In genomic region chr3:49703443-49703927, GRCh38 we compare ENCODE assay signal across 8 cellular contexts. TPM values are rescaled to one million over a fixed set of nuclear protein-coding genes. Genes with fewer than 3 reads are reported as not detected.
A peak's percentile ranks its signal among the peaks of the same experiment; 100 is the strongest.
DNase-seq lines count a peak whose midpoint lies in the region; ATAC-seq and TF ChIP-seq lines count a peak whose summit lies in the region.

No MANE protein-coding gene starts in this region.

- no peaks in the 10 kb centered on the region for H3K27me3 Mint-ChIP-seq in activated naive CD4-positive, alpha-beta T cell treated with anti-CD3 and anti-CD28 coated beads for 36 hours (ENCODE audit: low read depth)

- 49% methylated on average over 14 of the region's 14 CpGs for WGBS in prostate gland

- no peaks in the 10 kb centered on the region; the same call in 1 of the 2 replicates for H3K36me3 ChIP-seq in SJCRH30
- H3K36me3 ChIP-seq in prostate gland, result peaks cover 0 to 4% of the 10 kb centered on the region in 2 donors

- no peak overlapping the region for H3K4me3 ChIP-seq in SJCRH30
- no peak overlapping the region for H3K4me3 ChIP-seq in prostate gland

- TF ChIP-seq POLR2A in prostate gland (IDR thresholded peaks at IDR 0.05), result no peak

- intact Hi-C loops in activated naive CD4-positive, alpha-beta T cell treated with anti-CD3 and anti-CD28 coated beads for 36 hours (cut with micrococcal nuclease), result loop anchor here (1.0 to 5.0 kb wide), 3 partner anchors 100 to 204 kb away; partner anchors contain the start of gene INKA1
- intact Hi-C loops in prostate gland (cut with DNase I), result loop anchor here (5.0 kb wide), 2 partner anchors 139 to 204 kb away; no protein-coding TSS in a partner anchor

- DNase-seq in AG08395 (ENCODE audit: low spot score), result peak; percentile 89
- peak; percentile 88 for DNase-seq in HuH-7.5 (ENCODE audit: low spot score)
- peak; percentile 56 to 76 for DNase-seq in SJCRH30
- DNase-seq in activated naive CD4-positive, alpha-beta T cell treated with anti-CD3 and anti-CD28 coated beads for 36 hours, result peak; percentile 78
- DNase-seq in globus pallidus (ENCODE audit: low spot score), result peak; percentile 53
- DNase-seq in prostate gland (ENCODE audit: low spot score), result no peak

- H3K27ac Mint-ChIP-seq in activated naive CD4-positive, alpha-beta T cell treated with anti-CD3 and anti-CD28 coated beads for 36 hours, result no peak overlapping the region

- H3K9me3 Mint-ChIP-seq in activated naive CD4-positive, alpha-beta T cell treated with anti-CD3 and anti-CD28 coated beads for 36 hours, result no peaks in the 10 kb centered on the region

- no peak overlapping the region for H3K4me3 Mint-ChIP-seq in activated naive CD4-positive, alpha-beta T cell treated with anti-CD3 and anti-CD28 coated beads for 36 hours

- peak; percentile 52 to 88 (median 67) for TF ChIP-seq CTCF in prostate gland (IDR thresholded peaks at IDR 0.05)

- ATAC-seq in GM18498 (IDR thresholded peaks at IDR 0.05; ENCODE audit: unreplicated experiment), result peak; percentile 67
- no peak for ATAC-seq in GM19328 (IDR thresholded peaks at IDR 0.05; ENCODE audit: unreplicated experiment)

- H3K9me3 ChIP-seq in SJCRH30 (replicated peaks) (no peaks in the 10 kb centered on the region), prostate gland (no peaks in the 10 kb centered on the region)

- H3K4me1 ChIP-seq in SJCRH30 (no peaks in the 10 kb centered on the region), prostate gland (replicated peaks) (no peaks in the 10 kb centered on the region)

- no peak overlapping the region for H3K27ac ChIP-seq in SJCRH30
- H3K27ac ChIP-seq in prostate gland, result no peak overlapping the region

- no peaks in the 10 kb centered on the region for H3K36me3 Mint-ChIP-seq in activated naive CD4-positive, alpha-beta T cell treated with anti-CD3 and anti-CD28 coated beads for 36 hours (ENCODE audit: low read depth)

- CTCF ChIA-PET in activated naive CD4-positive, alpha-beta T cell treated with anti-CD3 and anti-CD28 coated beads for 36 hours (lab: Charles Lee), result interaction anchor here (0.9 to 1.4 kb wide), 4 partner anchors 41 to 164 kb away, joined by 3 read pairs; no protein-coding TSS in a partner anchor

- H3K27me3 ChIP-seq in SJCRH30, result no peaks in the 10 kb centered on the region
- H3K27me3 ChIP-seq in prostate gland (replicated peaks; ENCODE audit: insufficient read depth), result no peaks in the 10 kb centered on the region

- H3K4me1 Mint-ChIP-seq in activated naive CD4-positive, alpha-beta T cell treated with anti-CD3 and anti-CD28 coated beads for 36 hours (ENCODE audit: low read depth), result no peaks in the 10 kb centered on the region

RNA-seq across cellular contexts. Expression of gene RNF123, which starts 14.1 kb away (rescaled TPM):
- total RNA-seq in SJCRH30 (2014; rRNA removed; shearing (Covaris generic)), result 12.0 and 12.3 TPM in 2 replicates
- 10 to 100 TPM; 20.3 to 21.5 TPM for total RNA-seq in activated naive CD4-positive, alpha-beta T cell treated with anti-CD3 and anti-CD28 coated beads for 36 hours
- total RNA-seq in prostate gland, result 10 to 100 TPM; 24.9 to 58.3 TPM

RNA-seq across cellular contexts. Expression of gene MST1, which starts 14.2 kb away (rescaled TPM):
- 0.84 and 3.3 TPM in 2 replicates for total RNA-seq in SJCRH30 (2014; rRNA removed; shearing (Covaris generic))
- total RNA-seq in activated naive CD4-positive, alpha-beta T cell treated with anti-CD3 and anti-CD28 coated beads for 36 hours, result 10 to 100 TPM; 10.7 to 13.1 TPM
- 10 to 100 TPM; 10.2 to 32.2 TPM for total RNA-seq in prostate gland

RNA-seq across cellular contexts. Expression of gene AMIGO3, which starts 16.0 kb away (rescaled TPM):
- 3.9 and 4.2 TPM in 2 replicates for total RNA-seq in SJCRH30 (2014; rRNA removed; shearing (Covaris generic))
- not detected for total RNA-seq in activated naive CD4-positive, alpha-beta T cell treated with anti-CD3 and anti-CD28 coated beads for 36 hours
- 10 to 100 TPM in 1 of 2 donors, 1 to 10 TPM in 1; 1.4 to 12.4 TPM for total RNA-seq in prostate gland

RNA-seq across cellular contexts. Expression of gene GMPPB, which starts 20.3 kb away (rescaled TPM):
- 12.9 and 14.6 TPM in 2 replicates for total RNA-seq in SJCRH30 (2014; rRNA removed; shearing (Covaris generic))
- 10 to 100 TPM; 25.6 to 27.4 TPM for total RNA-seq in activated naive CD4-positive, alpha-beta T cell treated with anti-CD3 and anti-CD28 coated beads for 36 hours
- total RNA-seq in prostate gland, result 10 to 100 TPM; 28.8 to 60.1 TPM

RNA-seq across cellular contexts. Expression of gene APEH, which starts 29.3 kb away (rescaled TPM):
- total RNA-seq in SJCRH30 (2014; rRNA removed; shearing (Covaris generic)), result 61.8 and 63.0 TPM in 2 replicates
- 100 to 1,000 TPM; 120 to 122 TPM for total RNA-seq in activated naive CD4-positive, alpha-beta T cell treated with anti-CD3 and anti-CD28 coated beads for 36 hours
- total RNA-seq in prostate gland, result 100 to 1,000 TPM in 1 of 2 donors, 10 to 100 TPM in 1; 84.4 to 116 TPM
